Comparison of ENCODE assay signal across 17 cellular contexts in genomic region chr2:180208841-180209240, GRCh38.
DNase-seq lines count a peak whose midpoint lies in the region; ATAC-seq and TF ChIP-seq lines count a peak whose summit lies in the region.
"Had no signal": no experiment of that assay in that cellular context is flagged by ENCODE, and none has a peak within 500 bp of the region (broad histone marks: within the 10 kb centered on the region; RNA-seq: fewer than 3 reads in every experiment).

No MANE protein-coding gene starts in this region.

- no peak for TF ChIP-seq EP300 in SK-N-SH (IDR thresholded peaks at IDR 0.05; ENCODE audit: borderline replicate concordance in 1 of 2, low read depth in 1 of 2, low read length in 1 of 2)

- H3K9ac ChIP-seq in GM23248 (no peak overlapping the region), SK-N-SH (no peak overlapping the region)

- H3K9me2 ChIP-seq in GM23248 (ENCODE audit: insufficient read depth) (no peaks in the 10 kb centered on the region), SK-N-SH (no peaks in the 10 kb centered on the region)

- H3F3A ChIP-seq in GM23248 (ENCODE audit: insufficient read depth) = peaks cover 6% of the 10 kb centered on the region; the same call in 1 of the 2 replicates
- H3F3A ChIP-seq in SK-N-SH (replicated peaks; ENCODE audit: insufficient read depth) = no peaks in the 10 kb centered on the region

- no peak for TF ChIP-seq CTCF in SK-N-SH (IDR thresholded peaks at IDR 0.05)
- TF ChIP-seq CTCF in fibroblast of mammary gland (conservative IDR thresholded peaks at IDR 0.05; ENCODE audit: control insufficient read depth, insufficient read depth, low read depth, low read length) = no peak
- no peak for TF ChIP-seq CTCF in retinal pigment epithelial cell (conservative IDR thresholded peaks at IDR 0.05; ENCODE audit: low read depth, low read length)

- no peak overlapping the region for H3K4me2 ChIP-seq in GM23248 (ENCODE audit: unreplicated experiment)
- H3K4me2 ChIP-seq in SK-N-SH = no peak overlapping the region

- H3K79me2 ChIP-seq in GM23248 (ENCODE audit: insufficient read depth) (no peaks in the 10 kb centered on the region), SK-N-SH (ENCODE audit: insufficient read depth) (no peaks in the 10 kb centered on the region)

- H2AFZ ChIP-seq in GM23248 (no peak overlapping the region), SK-N-SH (ENCODE audit: low read depth) (no peak overlapping the region)

- H4K20me1 ChIP-seq in GM23248 (ENCODE audit: insufficient read depth) (no peaks in the 10 kb centered on the region), SK-N-SH (ENCODE audit: insufficient read depth) (no peaks in the 10 kb centered on the region)

- ATAC-seq in HG02981 (IDR thresholded peaks at IDR 0.05; ENCODE audit: unreplicated experiment) = no peak
- ATAC-seq: GM12878, heart right ventricle, left colon, T-cell had no signal

- in situ Hi-C loops in GM23248 (cut with MboI) = no loop called here

- no peak overlapping the region for H3K27ac ChIP-seq in GM23248
- no peak overlapping the region for H3K27ac ChIP-seq in SK-N-SH (ENCODE audit: low read depth in 2 of 2, low read length in 1 of 2)
- H3K27ac ChIP-seq: cardiac muscle cell, heart right ventricle had no signal

- 0 to 2% methylated on average over 2 of the region's 2 CpGs for WGBS in GM23248 (ENCODE audit: low coverage in 1 of 2, low lambda C conversion rate in 2 of 2, missing lambda C conversion rate in 2 of 2), 2 experiments
- WGBS in SK-N-SH (ENCODE audit: low lambda C conversion rate) = 10% methylated on average over 2 of the region's 2 CpGs

- no peaks in the 10 kb centered on the region for H3K36me3 ChIP-seq in GM23248 (ENCODE audit: low read depth)
- H3K36me3 ChIP-seq in SK-N-SH (replicated peaks in 1 of 2; ENCODE audit: control insufficient read depth in 1 of 2, insufficient read depth in 2 of 2, low read length in 1 of 2) = no peaks in the 10 kb centered on the region
- H3K36me3 ChIP-seq: cardiac muscle cell, heart right ventricle had no signal

- POLR2A ChIA-PET in SK-N-SH (lab: Yijun Ruan, JAX) = no interaction called here

- TF ChIP-seq RAD21 in SK-N-SH (IDR thresholded peaks at IDR 0.05; ENCODE audit: low read length) = no peak

- CTCF ChIA-PET in SK-N-SH (lab: Yijun Ruan, JAX) = no interaction called here

- peaks cover 14% of the 10 kb centered on the region for H3K4me1 ChIP-seq in GM23248 (ENCODE audit: insufficient read depth)
- no peaks in the 10 kb centered on the region; a peak in 1 of 4 replicates for H3K4me1 ChIP-seq in SK-N-SH (ENCODE audit: control insufficient read depth in 1 of 2, insufficient read depth in 2 of 2, low read depth in 1 of 2, low read length in 1 of 2)
- H3K4me1 ChIP-seq: heart right ventricle had no signal

- no peaks in the 10 kb centered on the region for H3K27me3 ChIP-seq in GM23248 (replicated peaks; ENCODE audit: insufficient read depth)
- no peaks in the 10 kb centered on the region for H3K27me3 ChIP-seq in SK-N-SH (ENCODE audit: insufficient read depth)
- H3K27me3 ChIP-seq: cardiac muscle cell, heart right ventricle had no signal

- peak; percentile 36 for DNase-seq in GM23248
- DNase-seq in SK-N-SH = no peak
- DNase-seq in fibroblast of mammary gland (ENCODE audit: low read depth) = peak; percentile 48
- peak; percentile 71 for DNase-seq in retinal pigment epithelial cell (ENCODE audit: low read depth)
- no peak for DNase-seq in NCI-H1694 (lab: John Stamatoyannopoulos, UW)
- DNase-seq in stimulated activated CD4-positive, alpha-beta T cell treated with anti-CD3 and anti-CD28 coated beads, Interleukin-4, amount 100 ng/mL, for 4 hours = no peak
- DNase-seq in NCI-H774 (lab: John Stamatoyannopoulos, UW) = no peak
- DNase-seq: activated B cell treated with CpG ODN at 0.5 μM for 24 hours, H7, heart right ventricle, left colon, NCI-H1436, NCI-H510A, T-cell had no signal

- H3K9me3 ChIP-seq in GM23248 (ENCODE audit: low read depth) = no peaks in the 10 kb centered on the region
- H3K9me3 ChIP-seq in SK-N-SH = no peaks in the 10 kb centered on the region
- H3K9me3 ChIP-seq: heart right ventricle had no signal

- H3K4me3 ChIP-seq in GM23248 = no peak overlapping the region
- no peak overlapping the region for H3K4me3 ChIP-seq in SK-N-SH (ENCODE audit: low read depth in 2 of 2, low read length in 1 of 2)
- no peak overlapping the region for H3K4me3 ChIP-seq in fibroblast of mammary gland (ENCODE audit: control insufficient read depth, low read depth, low read length)
- no peak overlapping the region for H3K4me3 ChIP-seq in retinal pigment epithelial cell (ENCODE audit: low read length)
- H3K4me3 ChIP-seq: cardiac muscle cell, GM12878, heart right ventricle had no signal

TF ChIP-seq in SK-N-SH, 30 proteins besides CTCF, POLR2A, EP300 and RAD21:
- TF ChIP-seq PBX3 (IDR thresholded peaks at IDR 0.05) (0 out of 2 replicates have a peak, but pooled peaks have one; percentile 9), TEAD4 (IDR thresholded peaks at IDR 0.05; ENCODE audit: borderline replicate concordance, insufficient read depth) (no peak), RFX5 (IDR thresholded peaks at IDR 0.05; ENCODE audit: low read length) (no peak), GATA2 (CRISPR knock-in tag; IDR thresholded peaks at IDR 0.05) (no peak), NRF1 (IDR thresholded peaks at IDR 0.05; ENCODE audit: low read depth, low read length) (no peak), JUND (IDR thresholded peaks at IDR 0.05) (peak; percentile 26; the same call in 1 of the 2 replicates), FOSL2 (IDR thresholded peaks at IDR 0.05; ENCODE audit: borderline replicate concordance, low read depth) (peak; percentile 18; the same call in 1 of the 2 replicates)
- TF ChIP-seq, protein P1, sequence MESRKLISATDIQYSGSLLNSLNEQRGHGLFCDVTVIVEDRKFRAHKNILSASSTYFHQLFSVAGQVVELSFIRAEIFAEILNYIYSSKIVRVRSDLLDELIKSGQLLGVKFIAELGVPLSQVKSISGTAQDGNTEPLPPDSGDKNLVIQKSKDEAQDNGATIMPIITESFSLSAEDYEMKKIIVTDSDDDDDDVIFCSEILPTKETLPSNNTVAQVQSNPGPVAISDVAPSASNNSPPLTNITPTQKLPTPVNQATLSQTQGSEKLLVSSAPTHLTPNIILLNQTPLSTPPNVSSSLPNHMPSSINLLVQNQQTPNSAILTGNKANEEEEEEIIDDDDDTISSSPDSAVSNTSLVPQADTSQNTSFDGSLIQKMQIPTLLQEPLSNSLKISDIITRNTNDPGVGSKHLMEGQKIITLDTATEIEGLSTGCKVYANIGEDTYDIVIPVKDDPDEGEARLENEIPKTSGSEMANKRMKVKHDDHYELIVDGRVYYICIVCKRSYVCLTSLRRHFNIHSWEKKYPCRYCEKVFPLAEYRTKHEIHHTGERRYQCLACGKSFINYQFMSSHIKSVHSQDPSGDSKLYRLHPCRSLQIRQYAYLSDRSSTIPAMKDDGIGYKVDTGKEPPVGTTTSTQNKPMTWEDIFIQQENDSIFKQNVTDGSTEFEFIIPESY (IDR thresholded peaks at IDR 0.05; ENCODE audit: borderline replicate concordance, low read depth) = no peak
- TF ChIP-seq, protein P2, sequence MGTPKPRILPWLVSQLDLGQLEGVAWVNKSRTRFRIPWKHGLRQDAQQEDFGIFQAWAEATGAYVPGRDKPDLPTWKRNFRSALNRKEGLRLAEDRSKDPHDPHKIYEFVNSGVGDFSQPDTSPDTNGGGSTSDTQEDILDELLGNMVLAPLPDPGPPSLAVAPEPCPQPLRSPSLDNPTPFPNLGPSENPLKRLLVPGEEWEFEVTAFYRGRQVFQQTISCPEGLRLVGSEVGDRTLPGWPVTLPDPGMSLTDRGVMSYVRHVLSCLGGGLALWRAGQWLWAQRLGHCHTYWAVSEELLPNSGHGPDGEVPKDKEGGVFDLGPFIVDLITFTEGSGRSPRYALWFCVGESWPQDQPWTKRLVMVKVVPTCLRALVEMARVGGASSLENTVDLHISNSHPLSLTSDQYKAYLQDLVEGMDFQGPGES (IDR thresholded peaks at IDR 0.05; ENCODE audit: low read depth, low read length) = no peak
- TF ChIP-seq, protein P3, sequence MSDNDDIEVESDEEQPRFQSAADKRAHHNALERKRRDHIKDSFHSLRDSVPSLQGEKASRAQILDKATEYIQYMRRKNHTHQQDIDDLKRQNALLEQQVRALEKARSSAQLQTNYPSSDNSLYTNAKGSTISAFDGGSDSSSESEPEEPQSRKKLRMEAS (IDR thresholded peaks at IDR 0.05; ENCODE audit: low read depth) = no peak

Comparison
In these comparisons a context has a peak if more than half of its experiments do, and no peak if none do; other contexts are left out.
1. DNase-seq: peak in GM23248 (single experiment), fibroblast of mammary gland (single experiment) and retinal pigment epithelial cell (single experiment); none in SK-N-SH (single experiment), NCI-H1694 (single experiment), stimulated activated CD4-positive, alpha-beta T cell treated with anti-CD3 and anti-CD28 coated beads, Interleukin-4, amount 100 ng/mL, for 4 hours (0 of 2) and NCI-H774 (single experiment).